8 cellular contexts compared by ENCODE assay signal in genomic region chr3:138051946-138052802, GRCh38. TPM values are rescaled to one million over a fixed set of nuclear protein-coding genes. Genes with fewer than 3 reads are reported as not detected.
DNase-seq lines count a peak whose midpoint lies in the region; ATAC-seq and TF ChIP-seq lines count a peak whose summit lies in the region.

No MANE protein-coding gene starts in this region.

- intact Hi-C loops in transverse colon (cut with DNase I; ENCODE audit: low total_unique reads), result no loop called here

- no peak for TF ChIP-seq POLR2A in transverse colon (IDR thresholded peaks at IDR 0.05)

- CTCF ChIA-PET in activated naive CD4-positive, alpha-beta T cell treated with anti-CD3 and anti-CD28 coated beads, Interleukin-2, amount 10 ng/mL, durations not matched to agents 7 days and 5 days (lab: Charles Lee), result interaction anchor here (0.6 to 2.0 kb wide), 10 partner anchors 13 to 1020 kb away, joined by 3 to 7 read pairs (median 4); no protein-coding TSS in a partner anchor

- WGBS in iPS DF 6.9 (ENCODE audit: insufficient coverage, insufficient read length), result no CpG with 5 or more reads among the region's 8 CpGs
- WGBS in transverse colon (ENCODE audit: low coverage in 1 of 2), 2 donors, result 43 to 58% methylated on average over 2 to 8 of the region's 8 CpGs

- in situ Hi-C loops in transverse colon (cut with MboI; ENCODE audit: low pct_ligation_motif_present in 1 of 4, low pct_unique_long_range_greater_than_20kb in 1 of 4, low sequenced_read_pairs in 3 of 4), result no loop called here

- H3K36me3 ChIP-seq in iPS DF 6.9 (ENCODE audit: control insufficient read depth, insufficient read depth, low read length), result no peaks in the 10 kb centered on the region
- H3K36me3 ChIP-seq in transverse colon, result no peaks in the 10 kb centered on the region

- no peaks in the 10 kb centered on the region for H3K36me3 Mint-ChIP-seq in activated naive CD4-positive, alpha-beta T cell treated with anti-CD3 and anti-CD28 coated beads, Interleukin-2, amount 10 ng/mL, durations not matched to agents 7 days and 5 days
- H3K36me3 Mint-ChIP-seq in activated naive CD8-positive, alpha-beta T cell treated with anti-CD3 and anti-CD28 coated beads for 36 hours, result peaks cover 2% of the 10 kb centered on the region

- peak in 3 of 5 experiments; percentile 23 to 36 (median 32) for TF ChIP-seq CTCF in transverse colon (IDR thresholded peaks at IDR 0.05)

- DNase-seq in activated naive CD4-positive, alpha-beta T cell treated with anti-CD3 and anti-CD28 coated beads, Interleukin-2, amount 10 ng/mL, durations not matched to agents 7 days and 5 days, result peak; percentile 30
- no peak for DNase-seq in activated naive CD4-positive, alpha-beta T cell (lab: John Stamatoyannopoulos, UW)
- DNase-seq in H4 (ENCODE audit: low spot score) (peak; percentile 50), LoVo (ENCODE audit: low spot score) (peak; percentile 18), iPS DF 6.9 (ENCODE audit: low read depth, low spot score) (peak; percentile 18), transverse colon (no peak)
- peak; percentile 15 for DNase-seq in activated naive CD8-positive, alpha-beta T cell treated with anti-CD3 and anti-CD28 coated beads for 36 hours

- no peak overlapping the region for H3K27ac Mint-ChIP-seq in activated naive CD4-positive, alpha-beta T cell treated with anti-CD3 and anti-CD28 coated beads, Interleukin-2, amount 10 ng/mL, durations not matched to agents 7 days and 5 days
- H3K27ac Mint-ChIP-seq in activated naive CD8-positive, alpha-beta T cell treated with anti-CD3 and anti-CD28 coated beads for 36 hours, result no peak overlapping the region

- H3K4me3 ChIP-seq in iPS DF 6.9 (ENCODE audit: low read length), result no peak overlapping the region
- H3K4me3 ChIP-seq in transverse colon, result no peak overlapping the region

- ATAC-seq in HG03159 (IDR thresholded peaks at IDR 0.05; ENCODE audit: unreplicated experiment), result no peak

- H3K27ac ChIP-seq in iPS DF 6.9 (ENCODE audit: low read length) (no peak overlapping the region), transverse colon (no peak overlapping the region)

- H3K27me3 Mint-ChIP-seq in activated naive CD4-positive, alpha-beta T cell treated with anti-CD3 and anti-CD28 coated beads, Interleukin-2, amount 10 ng/mL, durations not matched to agents 7 days and 5 days, result peaks cover 24% of the 10 kb centered on the region
- H3K27me3 Mint-ChIP-seq in activated naive CD8-positive, alpha-beta T cell treated with anti-CD3 and anti-CD28 coated beads for 36 hours, result peaks cover 45% of the 10 kb centered on the region

- H3K27me3 ChIP-seq in iPS DF 6.9 (ENCODE audit: control insufficient read depth, insufficient read depth, low read length) (no peaks in the 10 kb centered on the region), transverse colon (no peaks in the 10 kb centered on the region)

- H3K4me1 ChIP-seq in iPS DF 6.9 (ENCODE audit: control insufficient read depth, insufficient read depth, low read length) (no peaks in the 10 kb centered on the region), transverse colon (no peaks in the 10 kb centered on the region)

- H3K9me3 ChIP-seq in iPS DF 6.9 (ENCODE audit: control insufficient read depth, insufficient read depth, low read length), result no peaks in the 10 kb centered on the region
- no peaks in the 10 kb centered on the region for H3K9me3 ChIP-seq in transverse colon

- TF ChIP-seq EP300 in transverse colon (IDR thresholded peaks at IDR 0.05; ENCODE audit: low read depth), result no peak

- no peaks in the 10 kb centered on the region for H3K4me1 Mint-ChIP-seq in activated naive CD4-positive, alpha-beta T cell treated with anti-CD3 and anti-CD28 coated beads, Interleukin-2, amount 10 ng/mL, durations not matched to agents 7 days and 5 days
- H3K4me1 Mint-ChIP-seq in activated naive CD8-positive, alpha-beta T cell treated with anti-CD3 and anti-CD28 coated beads for 36 hours, result no peaks in the 10 kb centered on the region

- no peak overlapping the region for H3K4me3 Mint-ChIP-seq in activated naive CD4-positive, alpha-beta T cell treated with anti-CD3 and anti-CD28 coated beads, Interleukin-2, amount 10 ng/mL, durations not matched to agents 7 days and 5 days
- H3K4me3 Mint-ChIP-seq in activated naive CD8-positive, alpha-beta T cell treated with anti-CD3 and anti-CD28 coated beads for 36 hours, result no peak overlapping the region

- peaks cover 3% of the 10 kb centered on the region for H3K9me3 Mint-ChIP-seq in activated naive CD4-positive, alpha-beta T cell treated with anti-CD3 and anti-CD28 coated beads, Interleukin-2, amount 10 ng/mL, durations not matched to agents 7 days and 5 days
- H3K9me3 Mint-ChIP-seq in activated naive CD8-positive, alpha-beta T cell treated with anti-CD3 and anti-CD28 coated beads for 36 hours, result peaks cover 2% of the 10 kb centered on the region

RNA-seq across cellular contexts. Expression of gene CLDN18, which starts 42.2 kb away (rescaled TPM):
- total RNA-seq in H4 (2014; rRNA removed; shearing (Covaris generic)), result not detected in 2 replicates
- total RNA-seq in activated naive CD8-positive, alpha-beta T cell treated with anti-CD3 and anti-CD28 coated beads for 36 hours, result not detected
- not detected for total RNA-seq in transverse colon

Comparison
In these comparisons a context has a peak if more than half of its experiments do, and no peak if none do; other contexts are left out.
1. DNase-seq: peak in activated naive CD4-positive, alpha-beta T cell treated with anti-CD3 and anti-CD28 coated beads, Interleukin-2, amount 10 ng/mL, durations not matched to agents 7 days and 5 days (single experiment), H4 (single experiment), LoVo (single experiment), activated naive CD8-positive, alpha-beta T cell treated with anti-CD3 and anti-CD28 coated beads for 36 hours (single experiment) and iPS DF 6.9 (single experiment); none in activated naive CD4-positive, alpha-beta T cell (0 of 4) and transverse colon (single experiment).